Comparison of ENCODE assay signal across 2 cellular contexts in the genomic region with DNA sequence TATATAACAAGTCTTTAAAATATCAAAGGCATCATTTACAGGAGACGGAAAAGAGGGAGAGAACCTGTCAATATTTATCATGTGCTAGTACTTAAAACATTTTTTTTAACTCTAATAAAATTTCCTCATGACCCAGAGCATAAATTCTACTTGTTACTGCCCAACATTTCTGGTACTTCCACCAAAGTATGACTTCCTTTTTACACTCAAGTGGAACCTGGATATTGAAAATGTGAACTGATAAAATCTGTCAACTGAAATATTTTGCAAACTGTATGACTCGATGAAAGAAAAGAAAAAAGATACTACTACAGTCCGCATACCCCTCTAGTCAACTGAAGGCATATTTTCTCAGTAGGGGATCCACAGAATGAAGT.
TF ChIP-seq lines count a peak whose summit lies in the region.

No MANE protein-coding gene starts in this region.

TF ChIP-seq in A549, 52 proteins besides CTCF, POLR2A, EP300 and RAD21 (continued from another document):
- TF ChIP-seq FOSL2 (IDR thresholded peaks at IDR 0.05) (no peak), FOSL2 (CRISPR knock-in tag; IDR thresholded peaks at IDR 0.05) (no peak), FOSB (CRISPR knock-in tag; IDR thresholded peaks at IDR 0.05) (no peak), TP53 (CRISPR knock-in tag; IDR thresholded peaks at IDR 0.05) (no peak), E2F6 (IDR thresholded peaks at IDR 0.05; ENCODE audit: borderline replicate concordance, low read depth) (no peak), KDM1A (IDR thresholded peaks at IDR 0.05; ENCODE audit: low read depth) (no peak), HOXA7 (CRISPR knock-in tag; IDR thresholded peaks at IDR 0.05) (no peak), EHF (CRISPR knock-in tag; IDR thresholded peaks at IDR 0.05) (no peak), NR3C1 (IDR thresholded peaks at IDR 0.05) (no peak), HEYL (CRISPR knock-in tag; IDR thresholded peaks at IDR 0.05) (no peak), NFE2L2 (conservative IDR thresholded peaks at IDR 0.05; ENCODE audit: low read length) (no peak), TFCP2L1 (CRISPR knock-in tag; IDR thresholded peaks at IDR 0.05) (no peak)
TF ChIP-seq in A549: peak in this region for 0.

TF ChIP-seq in SK-N-SH treated with all-trans-retinoic acid at 6 μM for 48 hours, 23 proteins besides CTCF, POLR2A, EP300 and RAD21 (continued from another document):
- TF ChIP-seq CSRNP3 (CRISPR knock-in tag; IDR thresholded peaks at IDR 0.05) (no peak), CSDC2 (CRISPR knock-in tag; IDR thresholded peaks at IDR 0.05) (no peak), ISL1 (CRISPR knock-in tag; IDR thresholded peaks at IDR 0.05) (no peak), CREB5 (CRISPR knock-in tag; IDR thresholded peaks at IDR 0.05; ENCODE audit: low read depth) (no peak), ESRRG (CRISPR knock-in tag; IDR thresholded peaks at IDR 0.05) (no peak)
